ENCODE assay signal across 12 cellular contexts in the genomic region with DNA sequence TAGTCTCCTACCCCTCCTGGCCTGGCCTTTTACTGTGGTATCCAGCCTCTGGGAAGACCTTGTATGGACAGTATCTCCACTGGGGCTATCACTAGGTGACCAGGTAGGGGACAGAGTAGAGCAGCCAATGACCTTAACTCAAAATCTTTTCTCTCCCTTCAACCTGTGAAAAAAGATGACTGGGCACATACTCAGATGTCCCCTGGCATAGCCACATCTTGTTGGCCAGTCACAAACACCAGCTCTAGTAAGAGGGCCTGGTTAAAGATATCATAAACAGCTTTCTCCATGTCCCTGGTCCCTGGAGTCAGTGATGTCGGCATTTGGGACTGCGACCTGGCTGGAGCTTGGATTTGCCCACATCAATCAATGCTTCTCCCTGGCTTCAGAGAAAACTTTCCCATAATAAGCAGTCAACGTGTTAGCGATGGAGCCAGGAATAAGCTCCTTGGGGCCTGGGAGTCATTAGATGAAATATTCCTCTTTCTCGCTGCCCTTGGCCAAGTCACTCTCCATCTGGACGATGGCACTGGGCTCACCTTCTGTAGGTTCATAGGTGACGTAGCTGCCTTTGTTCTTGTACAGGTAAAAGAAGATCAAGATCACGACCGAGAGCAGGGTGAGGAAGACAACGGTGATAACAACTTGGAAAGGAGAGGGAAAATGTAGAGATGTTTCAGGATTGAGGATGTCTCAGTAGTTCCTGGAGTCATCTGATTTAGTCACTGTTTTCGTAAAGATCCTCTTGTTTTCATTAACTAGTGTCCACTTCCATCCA. TPM values are rescaled to one million over a fixed set of nuclear protein-coding genes. Genes with fewer than 3 reads are reported as not detected.
DNase-seq lines count a peak whose midpoint lies in the region; ATAC-seq, FAIRE-seq and TF ChIP-seq lines count a peak whose summit lies in the region.
"Had no signal": no experiment of that assay in that cellular context is flagged by ENCODE, and none has a peak within 500 bp of the region (broad histone marks: within the 10 kb centered on the region; RNA-seq: fewer than 3 reads in every experiment).

No MANE protein-coding gene starts in this region.

- POLR2A ChIA-PET in activated B cell treated with CpG ODN at 0.5 μM for 24 hours (lab: Charles Lee) = interaction anchor here (0.6 to 0.9 kb wide), 3 partner anchors 15 to 76 kb away, joined by 3 to 6 read pairs (median 4); no protein-coding TSS in a partner anchor

- peak overlapping the region; percentile 87 for H3K27ac Mint-ChIP-seq in activated naive CD4-positive, alpha-beta T cell treated with anti-CD3 and anti-CD28 coated beads, Interleukin-2, amount 50 U/mL, for 24 hours
- H3K27ac Mint-ChIP-seq in activated B cell treated with CpG ODN at 0.5 μM for 24 hours = peak overlapping the region; percentile 87

- intact Hi-C loops in activated B cell treated with CpG ODN at 0.5 μM for 24 hours (cut with micrococcal nuclease) = no loop called here
- intact Hi-C loops in kidney (cut with DNase I) = no loop called here
- intact Hi-C loops in transverse colon (cut with DNase I; ENCODE audit: low total_unique reads) = no loop called here

- TF ChIP-seq EP300 in transverse colon (IDR thresholded peaks at IDR 0.05; ENCODE audit: low read depth) = no peak

- H3K27me3 Mint-ChIP-seq in activated naive CD4-positive, alpha-beta T cell treated with anti-CD3 and anti-CD28 coated beads, Interleukin-2, amount 50 U/mL, for 24 hours = no peaks in the 10 kb centered on the region
- no peaks in the 10 kb centered on the region for H3K27me3 Mint-ChIP-seq in activated B cell treated with CpG ODN at 0.5 μM for 24 hours

- TF ChIP-seq CTCF in activated B cell treated with CpG ODN at 0.5 μM for 24 hours (IDR thresholded peaks at IDR 0.05) = no peak
- TF ChIP-seq CTCF in kidney (IDR thresholded peaks at IDR 0.05; ENCODE audit: borderline replicate concordance, extremely low read depth, insufficient read depth) = no peak
- no peak for TF ChIP-seq CTCF in transverse colon (IDR thresholded peaks at IDR 0.05)

- peaks cover 16% of the 10 kb centered on the region for H3K36me3 Mint-ChIP-seq in activated naive CD4-positive, alpha-beta T cell treated with anti-CD3 and anti-CD28 coated beads, Interleukin-2, amount 50 U/mL, for 24 hours
- peaks cover 58% of the 10 kb centered on the region for H3K36me3 Mint-ChIP-seq in activated B cell treated with CpG ODN at 0.5 μM for 24 hours (ENCODE audit: low read depth)

- H3K27ac ChIP-seq in kidney (ENCODE audit: low read depth in 2 of 2, low read length in 2 of 2) = peak overlapping the region; percentile 61 to 79
- H3K27ac ChIP-seq in transverse colon = peak overlapping the region in 3 of 4 donors; percentile 18 to 41 (median 35)

- peaks cover 74% of the 10 kb centered on the region for H3K4me1 Mint-ChIP-seq in activated naive CD4-positive, alpha-beta T cell treated with anti-CD3 and anti-CD28 coated beads, Interleukin-2, amount 50 U/mL, for 24 hours
- H3K4me1 Mint-ChIP-seq in activated B cell treated with CpG ODN at 0.5 μM for 24 hours = peaks cover 56% of the 10 kb centered on the region

- CTCF ChIA-PET in activated B cell treated with CpG ODN at 0.5 μM for 24 hours (lab: Charles Lee) = no interaction called here

- no peaks in the 10 kb centered on the region for H3K27me3 ChIP-seq in transverse colon
- H3K27me3 ChIP-seq: thyroid gland had no signal

- H3K9me3 ChIP-seq in kidney (ENCODE audit: control insufficient read depth in 1 of 2, low read length in 2 of 2) (no peaks in the 10 kb centered on the region), transverse colon (no peaks in the 10 kb centered on the region)
- H3K9me3 ChIP-seq: thyroid gland had no signal

- no peak for FAIRE-seq in kidney (lab: Jason Lieb, UNC)

- H3K4me1 ChIP-seq in kidney (ENCODE audit: control insufficient read depth in 1 of 2, insufficient read depth in 1 of 2, low read depth in 1 of 2, low read length in 2 of 2) = peaks cover 6 to 25% of the 10 kb centered on the region in 2 donors
- H3K4me1 ChIP-seq in transverse colon = peaks cover 0 to 37% (median 16%) of the 10 kb centered on the region in 4 donors

- peak overlapping the region in 1 of 2 donors; percentile 37 for H3K9ac ChIP-seq in kidney (ENCODE audit: low read length in 2 of 2)

- H3K4me3 ChIP-seq in kidney (ENCODE audit: low read length in 2 of 2) (peak overlapping the region in 1 of 2 donors; percentile 26), transverse colon (no peak overlapping the region)
- H3K4me3 ChIP-seq: thyroid gland had no signal

- peak overlapping the region; percentile 24 for H3K4me3 Mint-ChIP-seq in activated naive CD4-positive, alpha-beta T cell treated with anti-CD3 and anti-CD28 coated beads, Interleukin-2, amount 50 U/mL, for 24 hours
- no peak overlapping the region for H3K4me3 Mint-ChIP-seq in activated B cell treated with CpG ODN at 0.5 μM for 24 hours

- H3K9me3 Mint-ChIP-seq in activated naive CD4-positive, alpha-beta T cell treated with anti-CD3 and anti-CD28 coated beads, Interleukin-2, amount 50 U/mL, for 24 hours = no peaks in the 10 kb centered on the region
- no peaks in the 10 kb centered on the region for H3K9me3 Mint-ChIP-seq in activated B cell treated with CpG ODN at 0.5 μM for 24 hours

- no peak for DNase-seq in activated naive CD4-positive, alpha-beta T cell treated with anti-CD3 and anti-CD28 coated beads, Interleukin-2, amount 50 U/mL, for 16 hours
- DNase-seq in activated B cell treated with CpG ODN at 0.5 μM for 24 hours (no peak), kidney (no peak), transverse colon (no peak), dedifferentiated amniotic fluid mesenchymal stem cell (ENCODE audit: extremely low spot score) (no peak), GM19238 (ENCODE audit: insufficient read length, low spot score) (no peak)
- DNase-seq: NCI-H2107, nucleus accumbens, RPMI8226, thyroid gland had no signal

- no peak for ATAC-seq in activated B cell treated with CpG ODN at 0.5 μM for 24 hours (ENCODE audit: low read depth)
- ATAC-seq in GM21360 (IDR thresholded peaks at IDR 0.05; ENCODE audit: unreplicated experiment) = no peak

- 92 to 100% methylated on average over 1 to 11 of the region's 11 CpGs for WGBS in transverse colon (ENCODE audit: low coverage in 1 of 2), 2 donors

- H3K36me3 ChIP-seq in kidney (ENCODE audit: control insufficient read depth in 1 of 2, insufficient read depth in 2 of 2, low read length in 2 of 2) (peaks cover 20 to 37% of the 10 kb centered on the region in 2 donors), transverse colon (peaks cover 0 to 31% (median 14%) of the 10 kb centered on the region in 4 donors)

- TF ChIP-seq POLR2A in transverse colon (IDR thresholded peaks at IDR 0.05) = no peak

- in situ Hi-C loops in transverse colon (cut with MboI; ENCODE audit: low pct_ligation_motif_present in 1 of 4, low pct_unique_long_range_greater_than_20kb in 1 of 4, low sequenced_read_pairs in 3 of 4) = no loop called here

RNA-seq across cellular contexts. Expression of gene DAZAP2, which starts 7.0 kb away (rescaled TPM):
- 209 and 214 TPM in 2 replicates for total RNA-seq in activated B cell treated with CpG ODN at 0.5 μM for 24 hours
- 319 TPM for total RNA-seq in kidney
- 363 TPM for polyA plus RNA-seq in kidney (ENCODE audit: insufficient read depth, low read depth, low replicate concordance)
- total RNA-seq in transverse colon = 100 to 1,000 TPM; 106 to 429 (median 233) TPM

RNA-seq across cellular contexts. Expression of gene SMAGP, which starts 24.6 kb away (rescaled TPM):
- total RNA-seq in activated B cell treated with CpG ODN at 0.5 μM for 24 hours (11.4 and 11.5 TPM in 2 replicates), kidney (28.5 TPM), transverse colon (100 to 1,000 TPM in 2 of 4 donors, 10 to 100 TPM in 2; 29.5 to 144 (median 104) TPM)
- 22.8 TPM for polyA plus RNA-seq in kidney (ENCODE audit: insufficient read depth, low read depth, low replicate concordance)

RNA-seq across cellular contexts. Expression of gene POU6F1, which starts 27.8 kb away (rescaled TPM):
- total RNA-seq in activated B cell treated with CpG ODN at 0.5 μM for 24 hours (20.3 and 26.2 TPM in 2 replicates), kidney (20.0 TPM), transverse colon (1 to 10 TPM; 3.7 to 6.5 (median 6.1) TPM)
- 5.2 TPM for polyA plus RNA-seq in kidney (ENCODE audit: insufficient read depth, low read depth, low replicate concordance)
